Comparison of ENCODE assay signal across 12 cellular contexts in the genomic region with DNA sequence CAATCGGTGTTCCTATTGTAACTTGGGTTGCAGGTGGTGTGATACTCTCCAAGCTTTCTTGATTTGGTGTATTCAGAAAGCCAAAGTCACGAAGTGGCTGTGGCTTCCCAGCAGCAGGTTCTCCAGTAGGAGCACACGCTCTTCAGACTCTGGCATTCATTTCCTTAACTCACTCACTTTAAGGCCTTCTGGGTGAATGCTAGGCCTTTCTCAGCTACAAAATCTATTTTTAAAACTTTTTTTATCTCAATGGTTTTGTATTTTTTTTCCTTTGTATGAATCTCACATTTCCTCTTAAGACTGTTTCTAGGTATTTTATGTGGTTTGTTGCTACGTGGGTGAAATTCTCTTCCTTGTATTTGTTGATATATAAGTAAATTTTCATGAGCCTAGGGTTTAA. TPM values are rescaled to one million over a fixed set of nuclear protein-coding genes. Genes with fewer than 3 reads are reported as not detected.
DNase-seq lines count a peak whose midpoint lies in the region; ATAC-seq, FAIRE-seq and TF ChIP-seq lines count a peak whose summit lies in the region.
"Had no signal": no experiment of that assay in that cellular context is flagged by ENCODE, and none has a peak within 500 bp of the region (broad histone marks: within the 10 kb centered on the region; RNA-seq: fewer than 3 reads in every experiment).

No MANE protein-coding gene starts in this region.

- CTCF ChIA-PET in CD4-positive, alpha-beta T cell (lab: Charles Lee) = interaction anchor here (0.5 kb wide), 1 partner anchor 23 kb away, joined by 3 read pairs; a partner anchor contains a TSS

- no peak overlapping the region for H3K27ac ChIP-seq in CD4-positive, alpha-beta T cell (ENCODE audit: low read depth, low read length)
- H3K27ac ChIP-seq in mesodermal cell (ENCODE audit: low read depth, low read length, severe bottlenecking) (peak overlapping the region; percentile 84), tibial nerve (no peak overlapping the region)
- H3K27ac ChIP-seq: esophagus squamous epithelium had no signal

- 80 to 84% methylated on average over 3 of the region's 4 CpGs for WGBS in mesodermal cell (ENCODE audit: insufficient coverage in 2 of 2), 2 experiments
- WGBS in tibial nerve, 2 donors = 56 to 65% methylated on average over 4 of the region's 4 CpGs

- H3K4me1 Mint-ChIP-seq in CD4-positive, alpha-beta T cell (ENCODE audit: low read depth) = peaks cover 36% of the 10 kb centered on the region
- H3K4me1 Mint-ChIP-seq in activated T-helper 2 cell treated with anti-CD3 and anti-CD28 coated beads, Interferon-gamma antibody, Interleukin-2, Interleukin-4, amounts not matched to agents 10 μg/mL and 5 μg/mL and 100 μg/mL, durations not matched to agents 14 hours and 24 hours and 36 hours (ENCODE audit: low read depth) = peaks cover 31% of the 10 kb centered on the region

- TF ChIP-seq CTCF in CD4-positive, alpha-beta T cell (IDR thresholded peaks at IDR 0.05) = no peak
- TF ChIP-seq CTCF in tibial nerve (IDR thresholded peaks at IDR 0.05) (no peak), GM13977 (IDR thresholded peaks at IDR 0.05; ENCODE audit: extremely low read depth, insufficient read depth, missing control alignments) (no peak)

- peak overlapping the region; percentile 48 for H3K27ac Mint-ChIP-seq in CD4-positive, alpha-beta T cell
- peak overlapping the region; percentile 76 for H3K27ac Mint-ChIP-seq in activated T-helper 2 cell treated with anti-CD3 and anti-CD28 coated beads, Interferon-gamma antibody, Interleukin-2, Interleukin-4, amounts not matched to agents 10 μg/mL and 5 μg/mL and 100 μg/mL, durations not matched to agents 14 hours and 24 hours and 36 hours

- no peak for TF ChIP-seq POLR2A in tibial nerve (IDR thresholded peaks at IDR 0.05)

- TF ChIP-seq EP300 in tibial nerve (IDR thresholded peaks at IDR 0.05) = no peak

- H3K4me1 ChIP-seq in mesodermal cell (ENCODE audit: control insufficient read depth, insufficient read depth, low read length, poor library complexity, severe bottlenecking) = peaks cover 6% of the 10 kb centered on the region
- H3K4me1 ChIP-seq in tibial nerve = peaks cover 0 to 11% (median 0%) of the 10 kb centered on the region in 4 donors
- H3K4me1 ChIP-seq: esophagus squamous epithelium had no signal

- no peak for DNase-seq in CD4-positive, alpha-beta T cell
- DNase-seq in GM19239 (ENCODE audit: insufficient read length, low spot score) (no peak), tibial nerve (ENCODE audit: low spot score in 2 of 2) (no peak), GM13977 (ENCODE audit: low spot score) (no peak), left ventricle myocardium superior (no peak)
- no peak for DNase-seq in activated T-helper 2 cell treated with anti-CD3 and anti-CD28 coated beads, Interferon-gamma antibody, Interleukin-2, Interleukin-4, amounts not matched to agents 10 μg/mL and 5 μg/mL and 100 μg/mL, durations not matched to agents 14 hours and 24 hours and 36 hours (ENCODE audit: low spot score)
- DNase-seq: esophagus squamous epithelium; NCI-H2171; stimulated activated CD8-positive, alpha-beta memory T cell treated with anti-CD3 and anti-CD28 coated beads, Interleukin-4, amount 100 ng/mL, for 48 hours had no signal

- H3K9me3 ChIP-seq in CD4-positive, alpha-beta T cell (ENCODE audit: control insufficient read depth, low read length) = no peaks in the 10 kb centered on the region
- H3K9me3 ChIP-seq in mesodermal cell (ENCODE audit: control insufficient read depth, low read length) (no peaks in the 10 kb centered on the region), tibial nerve (no peaks in the 10 kb centered on the region)
- H3K9me3 ChIP-seq: esophagus squamous epithelium had no signal

- H3K36me3 ChIP-seq in mesodermal cell (ENCODE audit: control insufficient read depth, insufficient read depth, low read length) (no peaks in the 10 kb centered on the region), tibial nerve (no peaks in the 10 kb centered on the region)
- H3K36me3 ChIP-seq: esophagus squamous epithelium had no signal

- H3K27me3 Mint-ChIP-seq in CD4-positive, alpha-beta T cell = no peaks in the 10 kb centered on the region
- peaks cover 4% of the 10 kb centered on the region for H3K27me3 Mint-ChIP-seq in activated T-helper 2 cell treated with anti-CD3 and anti-CD28 coated beads, Interferon-gamma antibody, Interleukin-2, Interleukin-4, amounts not matched to agents 10 μg/mL and 5 μg/mL and 100 μg/mL, durations not matched to agents 14 hours and 24 hours and 36 hours (ENCODE audit: low read depth)

- FAIRE-seq in GM19239 (lab: Jason Lieb, UNC) = peak; percentile 83
- FAIRE-seq: keratinocyte had no signal

- POLR2A ChIA-PET in CD4-positive, alpha-beta T cell (lab: Charles Lee) = interaction anchor here (0.8 to 2.5 kb wide), 4 partner anchors 10 to 230 kb away, joined by 3 to 24 read pairs (median 6); a partner anchor contains a TSS

- H3K36me3 Mint-ChIP-seq in CD4-positive, alpha-beta T cell (ENCODE audit: low read depth) = no peaks in the 10 kb centered on the region
- no peaks in the 10 kb centered on the region for H3K36me3 Mint-ChIP-seq in activated T-helper 2 cell treated with anti-CD3 and anti-CD28 coated beads, Interferon-gamma antibody, Interleukin-2, Interleukin-4, amounts not matched to agents 10 μg/mL and 5 μg/mL and 100 μg/mL, durations not matched to agents 14 hours and 24 hours and 36 hours (ENCODE audit: low read depth)

- no peaks in the 10 kb centered on the region for H3K9me3 Mint-ChIP-seq in CD4-positive, alpha-beta T cell
- no peaks in the 10 kb centered on the region for H3K9me3 Mint-ChIP-seq in activated T-helper 2 cell treated with anti-CD3 and anti-CD28 coated beads, Interferon-gamma antibody, Interleukin-2, Interleukin-4, amounts not matched to agents 10 μg/mL and 5 μg/mL and 100 μg/mL, durations not matched to agents 14 hours and 24 hours and 36 hours

- peak overlapping the region; percentile 68 for H3K4me3 Mint-ChIP-seq in CD4-positive, alpha-beta T cell
- peak overlapping the region; percentile 49 for H3K4me3 Mint-ChIP-seq in activated T-helper 2 cell treated with anti-CD3 and anti-CD28 coated beads, Interferon-gamma antibody, Interleukin-2, Interleukin-4, amounts not matched to agents 10 μg/mL and 5 μg/mL and 100 μg/mL, durations not matched to agents 14 hours and 24 hours and 36 hours (ENCODE audit: low read depth)

- in situ Hi-C loops in GM13977 (cut with MboI; ENCODE audit: low pct_unique_long_range_greater_than_20kb, low sequenced_read_pairs, unreplicated experiment) = no loop called here

- H3K4me3 ChIP-seq in mesodermal cell (ENCODE audit: extremely low read depth, insufficient read depth, low read length, poor library complexity, severe bottlenecking) (no peak overlapping the region), tibial nerve (no peak overlapping the region)
- H3K4me3 ChIP-seq: esophagus squamous epithelium had no signal

- H3K27me3 ChIP-seq in CD4-positive, alpha-beta T cell (ENCODE audit: control insufficient read depth, insufficient read depth, low read length) = no peaks in the 10 kb centered on the region
- H3K27me3 ChIP-seq in tibial nerve = no peaks in the 10 kb centered on the region
- H3K27me3 ChIP-seq: esophagus squamous epithelium had no signal

- intact Hi-C loops in CD4-positive, alpha-beta T cell (cut with DNase I, micrococcal nuclease) = no loop called here
- intact Hi-C loops in activated T-helper 2 cell treated with anti-CD3 and anti-CD28 coated beads, Interferon-gamma antibody, Interleukin-2, Interleukin-4, amounts not matched to agents 10 μg/mL and 5 μg/mL and 100 μg/mL, durations not matched to agents 14 hours and 24 hours and 36 hours (cut with micrococcal nuclease) = loop anchor here (1.0 kb wide), 1 partner anchor 23 kb away; a partner anchor contains a TSS
- intact Hi-C loops in left ventricle myocardium superior (cut with micrococcal nuclease) = no loop called here

- ATAC-seq in CD4-positive, alpha-beta T cell (ENCODE audit: poor library complexity) = peak; percentile 57
- no peak for ATAC-seq in left ventricle myocardium superior
- ATAC-seq in GM21515 (IDR thresholded peaks at IDR 0.05; ENCODE audit: unreplicated experiment) = no peak

RNA-seq across cellular contexts. Expression of a gene that starts 22.9 kb away (rescaled TPM):
- 10 to 100 TPM; 38.8 to 41.4 TPM for total RNA-seq in CD4-positive, alpha-beta T cell
- total RNA-seq in activated T-helper 2 cell treated with anti-CD3 and anti-CD28 coated beads, Interferon-gamma antibody, Interleukin-2, Interleukin-4, amounts not matched to agents 10 μg/mL and 5 μg/mL and 100 μg/mL, durations not matched to agents 14 hours and 24 hours and 36 hours = 21.2 and 21.4 TPM in 2 replicates
- 43.8 TPM for polyA plus RNA-seq in mesodermal cell (2013, experiment 1 of 2)
- polyA plus RNA-seq in mesodermal cell (2013, experiment 2 of 2) = 55.8 TPM
- total RNA-seq in tibial nerve (10 to 100 TPM; 36.3 to 65.9 (median 50.1) TPM), left ventricle myocardium superior (32.7 TPM)
